In the genomic region with DNA sequence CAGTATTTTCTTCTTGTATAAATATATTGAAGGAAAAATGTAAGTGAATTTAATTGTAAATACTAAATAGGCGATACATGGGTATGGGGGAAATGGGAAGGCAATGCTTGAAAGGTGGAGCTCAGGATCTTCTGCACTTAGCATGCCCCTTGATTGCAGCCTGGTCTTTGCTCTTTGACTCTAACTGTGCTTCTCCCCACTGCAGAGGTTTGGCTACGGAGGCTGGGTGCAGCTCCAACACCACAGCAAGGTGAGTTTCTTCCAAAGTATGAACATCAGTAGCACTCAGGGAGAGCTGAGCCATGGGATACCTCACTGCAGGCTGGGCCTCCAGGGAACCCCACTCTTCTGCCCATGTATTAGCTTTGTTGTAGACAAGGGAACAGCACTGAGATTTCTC, we compare ENCODE assay signal across 1 cellular context.
TF ChIP-seq lines count a peak whose summit lies in the region.

No MANE protein-coding gene starts in this region.

TF ChIP-seq in H1, 55 proteins besides CTCF, POLR2A, EP300 and RAD21:
- no peak for TF ChIP-seq CREB1 (IDR thresholded peaks at IDR 0.05)
- no peak for TF ChIP-seq TAF7 (optimal IDR thresholded peaks at IDR 0.05; ENCODE audit: borderline replicate concordance, low read depth, low read length)
- no peak for TF ChIP-seq ATF3 (IDR thresholded peaks at IDR 0.05; ENCODE audit: insufficient read depth, low read depth, low read length)
- no peak for TF ChIP-seq KDM1A (IDR thresholded peaks at IDR 0.05; ENCODE audit: borderline replicate concordance, low read length)
- no peak for TF ChIP-seq SRF (IDR thresholded peaks at IDR 0.05; ENCODE audit: low read depth, low read length)
- no peak for TF ChIP-seq BACH1 (IDR thresholded peaks at IDR 0.05; ENCODE audit: low read length)
- no peak for TF ChIP-seq ATF2 (IDR thresholded peaks at IDR 0.05; ENCODE audit: low read length)
- no peak for TF ChIP-seq TAF1 (IDR thresholded peaks at IDR 0.05; ENCODE audit: low read depth, low read length)
- no peak for TF ChIP-seq RBBP5 (IDR thresholded peaks at IDR 0.05; ENCODE audit: borderline replicate concordance, low read depth, low read length)
- TF ChIP-seq CEBPB (IDR thresholded peaks at IDR 0.05; ENCODE audit: low read depth, low read length) = no peak
- TF ChIP-seq GABPA (IDR thresholded peaks at IDR 0.05; ENCODE audit: borderline replicate concordance, insufficient read depth, low read length) = no peak
- no peak for TF ChIP-seq CTBP2 (IDR thresholded peaks at IDR 0.05; ENCODE audit: borderline replicate concordance, insufficient read depth, insufficient read length, low read length)
- TF ChIP-seq BRCA1 (IDR thresholded peaks at IDR 0.05; ENCODE audit: low read depth, low read length) = no peak
